In genomic region chr5:175415303-175415702, GRCh38 we compare ENCODE assay signal across 7 cellular contexts. TPM values are rescaled to one million over a fixed set of nuclear protein-coding genes. Genes with fewer than 3 reads are reported as not detected.
"Had no signal": no experiment of that assay in that cellular context is flagged by ENCODE, and none has a peak within 500 bp of the region (broad histone marks: within the 10 kb centered on the region; RNA-seq: fewer than 3 reads in every experiment).

No MANE protein-coding gene starts in this region.

- H3K4me3 Mint-ChIP-seq: IgD-negative memory B cell had no signal

- H3K4me1 ChIP-seq: HAP-1 had no signal

- H3K9me3 ChIP-seq: HAP-1 had no signal

- DNase-seq: GM23248, GOT3, H7, KG1 had no signal

- H3K36me3 ChIP-seq: HAP-1 had no signal

- H3K9ac ChIP-seq: GM23248 had no signal

- H3K27ac ChIP-seq: GM23248 had no signal

- H3K4me1 Mint-ChIP-seq: IgD-negative memory B cell had no signal

- H3K4me3 ChIP-seq: GM23248, HAP-1 had no signal

- H3K27ac Mint-ChIP-seq: IgD-negative memory B cell had no signal

RNA-seq across cellular contexts. Expression of gene DRD1, which starts 28.7 kb away (rescaled TPM):
- total RNA-seq: GM23248, HT1080 had no signal
- polyA plus RNA-seq: GM23248, IgD-negative memory B cell had no signal
